In the genomic region with DNA sequence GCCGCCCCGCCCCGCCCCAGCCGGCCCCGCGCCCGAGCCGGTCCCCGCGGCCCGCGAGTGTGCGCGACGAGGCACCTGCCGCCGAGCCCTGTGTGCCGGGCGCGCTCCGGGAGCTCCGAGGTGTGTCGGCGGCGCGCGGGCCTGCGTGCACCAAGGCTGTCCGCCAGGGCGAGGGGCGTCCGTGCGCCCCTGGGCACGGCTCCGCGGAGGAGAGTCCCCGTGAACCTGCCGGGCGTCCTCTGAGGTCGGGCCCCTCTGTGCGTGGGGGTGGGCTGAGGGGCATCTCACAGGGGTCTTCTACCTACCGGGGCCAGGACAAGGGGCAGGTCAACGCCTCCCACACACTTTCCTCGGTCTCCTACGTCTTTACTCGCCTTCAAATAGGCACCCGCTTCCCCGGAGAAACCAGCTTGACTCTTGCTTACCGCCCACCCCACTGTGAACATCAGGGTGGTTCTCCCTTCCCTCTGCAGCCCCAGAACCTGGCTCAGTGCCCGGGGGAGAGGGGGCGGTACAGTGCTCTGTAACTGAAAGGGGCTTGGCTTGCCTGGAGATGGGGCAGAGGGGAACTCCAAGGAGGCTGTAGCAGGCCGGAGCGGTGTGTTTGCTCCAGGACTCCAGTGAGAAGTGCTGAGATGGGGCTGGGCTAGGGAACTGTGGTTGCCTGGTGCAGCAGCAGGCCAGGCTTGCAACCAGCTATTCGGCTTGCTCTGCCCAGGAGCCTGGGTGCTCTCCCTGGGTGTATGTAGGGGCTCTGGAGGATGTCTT, we compare ENCODE assay signal across 8 cellular contexts. TPM values are rescaled to one million over a fixed set of nuclear protein-coding genes. Genes with fewer than 3 reads are reported as not detected.
DNase-seq lines count a peak whose midpoint lies in the region; ATAC-seq and TF ChIP-seq lines count a peak whose summit lies in the region.

A gene (minus strand): TSS at position 94 of the 768 bp plus-strand sequence. CDS start 175 bp downstream, outside the sequence.

- intact Hi-C loops in Caco-2 (cut with micrococcal nuclease; ENCODE audit: unreplicated experiment): loop anchor here (2.0 to 10.0 kb wide), 3 partner anchors 77 to 195 kb away; a partner anchor contains a TSS
- intact Hi-C loops in lower leg skin (cut with DNase I; ENCODE audit: low total_unique reads): loop anchor here (10.0 kb wide), 1 partner anchor 195 kb away; no protein-coding TSS in a partner anchor

- H3K9me3 Mint-ChIP-seq in Caco-2 (ENCODE audit: unreplicated experiment): no peaks in the 10 kb centered on the region

- TF ChIP-seq CTCF in Caco-2 (IDR thresholded peaks at IDR 0.05; ENCODE audit: insufficient read depth in 1 of 2, low read depth in 1 of 2, low read length in 1 of 2, severe bottlenecking in 1 of 2, unreplicated experiment in 1 of 2) (peak; percentile 34 to 53), WI38 (IDR thresholded peaks at IDR 0.05; ENCODE audit: low read depth, low read length) (no peak), cardiac fibroblast (IDR thresholded peaks at IDR 0.05; ENCODE audit: low read depth, low read length) (no peak), lower leg skin (IDR thresholded peaks at IDR 0.05) (no peak)

- H3K27me3 ChIP-seq in Caco-2 (replicated peaks; ENCODE audit: control insufficient read depth, insufficient read depth, low read length): no peaks in the 10 kb centered on the region

- H3K4me3 ChIP-seq in Caco-2 (ENCODE audit: low read depth, low read length): peak within 1 kb of the TSS; percentile 58
- peak within 1 kb of the TSS; percentile 86 for H3K4me3 ChIP-seq in WI38 (ENCODE audit: low read depth, low read length)
- H3K4me3 ChIP-seq in cardiac fibroblast (replicated peaks in 1 of 2; ENCODE audit: low read depth in 2 of 2, low read length in 2 of 2): peak within 1 kb of the TSS; percentile 42 to 51
- peak within 1 kb of the TSS; percentile 45 for H3K4me3 ChIP-seq in lower leg skin (ENCODE audit: low read depth, poor library complexity, severe bottlenecking)

- TF ChIP-seq POLR2A in lower leg skin (IDR thresholded peaks at IDR 0.05): no peak

- H3K36me3 Mint-ChIP-seq in Caco-2 (ENCODE audit: insufficient read depth, unreplicated experiment): peaks cover 58% of the 10 kb centered on the region

- POLR2A ChIA-PET in Caco-2 (lab: Charles Lee): interaction anchor here (0.5 to 2.9 kb wide), 10 partner anchors 23 to 1593 kb away, joined by 3 to 26 read pairs (median 4); a partner anchor contains a TSS

- BruUV-seq in Caco-2 (replicated peaks; lab: Mats Ljungman, UMichigan): no TSS peak

- peaks cover 30% of the 10 kb centered on the region for H3K4me1 Mint-ChIP-seq in Caco-2 (ENCODE audit: low read depth, unreplicated experiment)

- no peaks in the 10 kb centered on the region for H3K9me3 ChIP-seq in Caco-2

- H3K36me3 ChIP-seq in Caco-2 (ENCODE audit: control insufficient read depth, insufficient read depth, low read length): peaks cover 7% of the 10 kb centered on the region; the same call in 1 of the 2 replicates

- peak within 1 kb of the TSS; percentile 90 for H3K4me3 Mint-ChIP-seq in Caco-2 (ENCODE audit: unreplicated experiment)

- 2 to 3% methylated on average over 16 to 26 of the region's 54 CpGs for WGBS in lower leg skin, 2 donors

- CTCF ChIA-PET in Caco-2 (lab: Charles Lee): interaction anchor here (0.6 to 5.2 kb wide), 30 partner anchors 12 to 459 kb away, joined by 3 to 139 read pairs (median 4); a partner anchor contains a TSS

- peaks cover 31% of the 10 kb centered on the region for H3K4me1 ChIP-seq in Caco-2

- H3K27ac Mint-ChIP-seq in Caco-2 (ENCODE audit: unreplicated experiment): peak within 1 kb of the TSS; percentile 65

- H3K27me3 Mint-ChIP-seq in Caco-2 (ENCODE audit: insufficient read depth, unreplicated experiment): no peaks in the 10 kb centered on the region

- DNase-seq in Caco-2: peak; percentile 76 to 85
- DNase-seq in NCI-H146 treated with DMSO at 0.1 percent for 48 hours (lab: John Stamatoyannopoulos, UW; ENCODE audit: unreplicated experiment): peak; percentile 37
- peak; percentile 15 to 40 for DNase-seq in cardiac fibroblast (ENCODE audit: low read depth in 2 of 2)
- DNase-seq in lower leg skin (ENCODE audit: low spot score in 2 of 2): no peak
- peak; percentile 78 for DNase-seq in stimulated activated CD8-positive, alpha-beta memory T cell treated with anti-CD3 and anti-CD28 coated beads, Interleukin-12 subunit alpha, Interleukin-12 subunit beta, amount 100 ng/mL, for 24 hours (ENCODE audit: extremely low read depth)
- DNase-seq in SKM-1 (lab: John Stamatoyannopoulos, UW; ENCODE audit: unreplicated experiment): no peak

- ATAC-seq in GM21786 (IDR thresholded peaks at IDR 0.05; ENCODE audit: unreplicated experiment): peak; percentile 39

RNA-seq across cellular contexts. Expression of the gene that starts here (rescaled TPM):
- total RNA-seq in Caco-2 (2022): 13.4 and 13.6 TPM in 2 replicates
- total RNA-seq in lower leg skin: 10 to 100 TPM in 3 of 4 donors, 1 to 10 TPM in 1; 8.1 to 11.3 (median 10.6) TPM

Comparison
In these comparisons a context has a peak if more than half of its experiments do, and no peak if none do; other contexts are left out.
1. DNase-seq: peak in Caco-2 (2 of 2), NCI-H146 treated with DMSO at 0.1 percent for 48 hours (single experiment), cardiac fibroblast (2 of 2) and stimulated activated CD8-positive, alpha-beta memory T cell treated with anti-CD3 and anti-CD28 coated beads, Interleukin-12 subunit alpha, Interleukin-12 subunit beta, amount 100 ng/mL, for 24 hours (single experiment); none in lower leg skin (0 of 2) and SKM-1 (single experiment).
2. CTCF ChIP-seq: peak in Caco-2 (2 of 2); none in WI38 (single experiment), cardiac fibroblast (single experiment) and lower leg skin (0 of 3).
3. Peak in every context shown above with its lines, with median percentiles within 50 percentile points of each other: H3K4me3 ChIP-seq.